Comparison of ENCODE assay signal across 8 cellular contexts in genomic region chr3:38136807-38137614, GRCh38. TPM values are rescaled to one million over a fixed set of nuclear protein-coding genes. Genes with fewer than 3 reads are reported as not detected.
DNase-seq lines count a peak whose midpoint lies in the region; ATAC-seq, FAIRE-seq and TF ChIP-seq lines count a peak whose summit lies in the region.

A gene with protein sequence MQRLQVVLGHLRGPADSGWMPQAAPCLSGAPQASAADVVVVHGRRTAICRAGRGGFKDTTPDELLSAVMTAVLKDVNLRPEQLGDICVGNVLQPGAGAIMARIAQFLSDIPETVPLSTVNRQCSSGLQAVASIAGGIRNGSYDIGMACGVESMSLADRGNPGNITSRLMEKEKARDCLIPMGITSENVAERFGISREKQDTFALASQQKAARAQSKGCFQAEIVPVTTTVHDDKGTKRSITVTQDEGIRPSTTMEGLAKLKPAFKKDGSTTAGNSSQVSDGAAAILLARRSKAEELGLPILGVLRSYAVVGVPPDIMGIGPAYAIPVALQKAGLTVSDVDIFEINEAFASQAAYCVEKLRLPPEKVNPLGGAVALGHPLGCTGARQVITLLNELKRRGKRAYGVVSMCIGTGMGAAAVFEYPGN (minus strand): TSS chr3:38137127. CDS start chr3:38137035, 92 bp downstream.

- H3K27ac Mint-ChIP-seq in natural killer cell: peak within 1 kb of the TSS; percentile 95

- no peaks in the 10 kb centered on the region for H3K27me3 Mint-ChIP-seq in natural killer cell (ENCODE audit: low read depth in 2 of 2)

- ATAC-seq in natural killer cell: peak; percentile 89 to 96 (median 91)

- H3K9me3 ChIP-seq in Loucy (ENCODE audit: insufficient read depth, low read depth, low read length): no peaks in the 10 kb centered on the region

- H3K36me3 ChIP-seq in Loucy (ENCODE audit: insufficient read depth, low read length): no peaks in the 10 kb centered on the region

- peak; percentile 57 for FAIRE-seq in H54 (lab: Jason Lieb, UNC)

- peak within 1 kb of the TSS; percentile 86 for H3K9ac ChIP-seq in Loucy (ENCODE audit: low read depth, low read length, poor library complexity, severe bottlenecking)

- H3K27me3 ChIP-seq in Loucy (ENCODE audit: insufficient read depth, low read length, poor library complexity, severe bottlenecking): no peaks in the 10 kb centered on the region

- no peaks in the 10 kb centered on the region for H3K9me2 ChIP-seq in Loucy (replicated peaks; ENCODE audit: low read depth, low read length)

- no peaks in the 10 kb centered on the region for H3F3A ChIP-seq in Loucy (ENCODE audit: low read depth)

- H3K4me3 Mint-ChIP-seq in natural killer cell: peak within 1 kb of the TSS; percentile 99

- peaks cover 68 to 70% of the 10 kb centered on the region in 2 donors for H3K4me1 Mint-ChIP-seq in natural killer cell

- H4K20me1 ChIP-seq in Loucy (ENCODE audit: insufficient read depth, low read length, poor library complexity, severe bottlenecking): peaks cover 31% of the 10 kb centered on the region

- DNase-seq in EL: peak; percentile 99
- peak; percentile 93 for DNase-seq in H54 (ENCODE audit: insufficient read length, low spot score)
- DNase-seq in activated T-helper 9 cell treated with anti-CD3 and anti-CD28 coated beads, Interleukin-2, amount 50 U/mL, for 16 hours (ENCODE audit: low read depth): peak; percentile 97
- peak; percentile 98 for DNase-seq in fibroblast of mammary gland (ENCODE audit: low read depth)
- peak; percentile 94 for DNase-seq in natural killer cell
- peak; percentile 98 for DNase-seq in stimulated activated naive CD4-positive, alpha-beta T cell treated with Interleukin-2 at 50 U/mL for 16 hours (lab: John Stamatoyannopoulos, UW)

- H3K4me2 ChIP-seq in Loucy (ENCODE audit: low read depth, low read length, poor library complexity, severe bottlenecking): peak within 1 kb of the TSS; percentile 92

- H3K4me3 ChIP-seq in Loucy (ENCODE audit: low read length, poor library complexity, severe bottlenecking): peak within 1 kb of the TSS; percentile 81
- peak within 1 kb of the TSS; percentile 80 for H3K4me3 ChIP-seq in fibroblast of mammary gland (ENCODE audit: control insufficient read depth, low read depth, low read length)

- peak within 1 kb of the TSS; percentile 86 for H2AFZ ChIP-seq in Loucy (ENCODE audit: low read length)

- peaks cover 45% of the 10 kb centered on the region for H3K4me1 ChIP-seq in Loucy (ENCODE audit: insufficient read depth, low read length, poor library complexity, severe bottlenecking)

- TF ChIP-seq POLR2A in H54 (IDR thresholded peaks at IDR 0.05; ENCODE audit: low read depth, low read length) (peak; percentile 82), Raji (IDR thresholded peaks at IDR 0.05; ENCODE audit: insufficient read depth, low read depth, low read length) (peak; percentile 86)

- H3K36me3 Mint-ChIP-seq in natural killer cell: no peaks in the 10 kb centered on the region

- peaks cover 67% of the 10 kb centered on the region for H3K79me2 ChIP-seq in Loucy (ENCODE audit: insufficient read depth, low read length)

- no peak for TF ChIP-seq CTCF in Loucy (conservative IDR thresholded peaks at IDR 0.05; ENCODE audit: low read length)
- TF ChIP-seq CTCF in fibroblast of mammary gland (conservative IDR thresholded peaks at IDR 0.05; ENCODE audit: control insufficient read depth, insufficient read depth, low read depth, low read length): no peak
- TF ChIP-seq CTCF in natural killer cell (IDR thresholded peaks at IDR 0.05): no peak

- H3K9me3 Mint-ChIP-seq in natural killer cell: no peaks in the 10 kb centered on the region

- intact Hi-C loops in natural killer cell (cut with micrococcal nuclease): loop anchor here (1.0 to 2.0 kb wide), 2 partner anchors 28 to 1144 kb away; partner anchors contain the start of genes EPM2AIP1, MLH1 and OXSR1

RNA-seq across cellular contexts. Expression of the gene that starts here (rescaled TPM):
- 100 to 1,000 TPM in 1 of 3 donors, 10 to 100 TPM in 2; 79.4 to 101 (median 93.9) TPM for total RNA-seq in natural killer cell

Comparison
In these comparisons a context has a peak if more than half of its experiments do, and no peak if none do; other contexts are left out.
1. Peak in every context shown above with its lines: DNase-seq, ATAC-seq and H3K4me3 ChIP-seq.